In the genomic region with DNA sequence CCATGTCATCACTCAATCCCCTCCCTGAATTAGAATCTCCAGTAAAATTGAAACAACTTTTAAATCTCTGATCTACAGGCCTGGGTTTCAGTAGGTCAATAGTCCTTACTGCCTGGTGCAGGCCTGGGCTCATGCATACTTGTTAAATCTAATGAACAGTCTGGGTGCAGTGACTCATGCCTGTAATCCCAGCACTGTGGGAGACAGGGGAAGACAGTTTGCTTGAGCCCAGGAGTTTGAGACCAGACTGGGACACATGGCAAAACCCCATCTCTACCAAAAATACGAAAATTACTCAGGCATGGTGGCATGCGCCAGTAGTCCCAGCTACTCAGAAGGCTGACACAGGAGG, we compare ENCODE assay signal across 15 cellular contexts.
DNase-seq lines count a peak whose midpoint lies in the region; ATAC-seq, FAIRE-seq and TF ChIP-seq lines count a peak whose summit lies in the region.
"Had no signal": no experiment of that assay in that cellular context is flagged by ENCODE, and none has a peak within 500 bp of the region (broad histone marks: within the 10 kb centered on the region; RNA-seq: fewer than 3 reads in every experiment).

No MANE protein-coding gene starts in this region.

- no peaks in the 10 kb centered on the region for H3K79me2 ChIP-seq in fibroblast of lung (ENCODE audit: control insufficient read depth, insufficient read depth, low read length)
- no peaks in the 10 kb centered on the region for H3K79me2 ChIP-seq in smooth muscle cell (ENCODE audit: low read depth)
- no peaks in the 10 kb centered on the region for H3K79me2 ChIP-seq in PC-9 (ENCODE audit: low read depth)

- no peaks in the 10 kb centered on the region for H4K20me1 ChIP-seq in fibroblast of lung (ENCODE audit: control insufficient read depth, extremely low read depth, insufficient read depth, low read length)
- H4K20me1 ChIP-seq in smooth muscle cell (ENCODE audit: low read depth), result no peaks in the 10 kb centered on the region
- H4K20me1 ChIP-seq in PC-9 (ENCODE audit: insufficient read depth), result no peaks in the 10 kb centered on the region

- H3K4me3 ChIP-seq in SJSA1 (no peak overlapping the region), fibroblast of lung (replicated peaks in 1 of 4; ENCODE audit: control extremely low read depth in 1 of 4, insufficient read depth in 1 of 4, low read depth in 3 of 4, low read length in 4 of 4) (no peak overlapping the region), smooth muscle cell (no peak overlapping the region), PC-9 (no peak overlapping the region), left ventricle myocardium inferior (no peak overlapping the region)

- no peaks in the 10 kb centered on the region for H3K9me2 ChIP-seq in PC-9 (ENCODE audit: insufficient read depth)

- POLR2A ChIA-PET in PC-9 (lab: Charles Lee; ENCODE audit: unreplicated experiment), result no interaction called here

- H2AFZ ChIP-seq in fibroblast of lung (ENCODE audit: low read length), result no peak overlapping the region
- H2AFZ ChIP-seq in smooth muscle cell (ENCODE audit: low read depth), result no peak overlapping the region
- H2AFZ ChIP-seq in PC-9, result no peak overlapping the region

- CTCF ChIA-PET in PC-9 (lab: Charles Lee), result no interaction called here

- no peaks in the 10 kb centered on the region for H3K27me3 ChIP-seq in SJSA1 (replicated peaks)
- H3K27me3 ChIP-seq in fibroblast of lung (ENCODE audit: control insufficient read depth, insufficient read depth, low read length), result no peaks in the 10 kb centered on the region
- H3K27me3 ChIP-seq in smooth muscle cell (ENCODE audit: low read depth), result no peaks in the 10 kb centered on the region
- no peaks in the 10 kb centered on the region for H3K27me3 ChIP-seq in PC-9 (ENCODE audit: insufficient read depth, low read depth)
- H3K27me3 ChIP-seq in left ventricle myocardium inferior (ENCODE audit: low read depth), result no peaks in the 10 kb centered on the region

- intact Hi-C loops in PC-9 (cut with micrococcal nuclease; ENCODE audit: unreplicated experiment), result no loop called here
- intact Hi-C loops in left ventricle myocardium inferior (cut with micrococcal nuclease), result no loop called here

- no peak for TF ChIP-seq POLR2A in H54 (IDR thresholded peaks at IDR 0.05; ENCODE audit: low read depth, low read length)

- H3K4me1 ChIP-seq in SJSA1 (replicated peaks), result peaks cover 31% of the 10 kb centered on the region
- peaks cover 2% of the 10 kb centered on the region for H3K4me1 ChIP-seq in fibroblast of lung (ENCODE audit: control insufficient read depth, extremely low read depth, insufficient read depth, low read length)
- H3K4me1 ChIP-seq in smooth muscle cell (ENCODE audit: low read depth), result peaks cover 24% of the 10 kb centered on the region
- no peaks in the 10 kb centered on the region for H3K4me1 ChIP-seq in PC-9 (replicated peaks; ENCODE audit: insufficient read depth)
- peaks cover 10% of the 10 kb centered on the region for H3K4me1 ChIP-seq in left ventricle myocardium inferior

- H3K9me3 ChIP-seq in SJSA1 (replicated peaks), result no peaks in the 10 kb centered on the region
- H3K9me3 ChIP-seq in fibroblast of lung (ENCODE audit: control insufficient read depth, insufficient read depth, low read depth, low read length), result no peaks in the 10 kb centered on the region
- no peaks in the 10 kb centered on the region for H3K9me3 ChIP-seq in smooth muscle cell (replicated peaks; ENCODE audit: low read depth)
- H3K9me3 ChIP-seq in PC-9 (ENCODE audit: insufficient read depth, low read depth), result no peaks in the 10 kb centered on the region
- H3K9me3 ChIP-seq in left ventricle myocardium inferior (replicated peaks), result no peaks in the 10 kb centered on the region

- H3K27ac ChIP-seq in SJSA1 (peak overlapping the region; percentile 91), fibroblast of lung (ENCODE audit: insufficient read depth, low read length) (no peak overlapping the region), smooth muscle cell (ENCODE audit: low read depth) (peak overlapping the region; percentile 91), PC-9 (no peak overlapping the region), left ventricle myocardium inferior (replicated peaks) (no peak overlapping the region)
- H3K27ac ChIP-seq: WERI-Rb-1 had no signal

- H3K4me2 ChIP-seq in fibroblast of lung (ENCODE audit: extremely low read depth, insufficient read depth, low read length) (no peak overlapping the region), smooth muscle cell (peak overlapping the region; percentile 53), PC-9 (no peak overlapping the region)

- DNase-seq in H54 (ENCODE audit: insufficient read length, low spot score) (no peak), SJSA1 (ENCODE audit: low read depth in 1 of 2, low spot score in 2 of 2) (peak; percentile 63 to 67), fibroblast of lung (ENCODE audit: low read depth in 2 of 2) (peak; percentile 35 to 49), smooth muscle cell (lab: John Stamatoyannopoulos, UW; ENCODE audit: unreplicated experiment) (no peak), PC-9 (no peak), left ventricle myocardium inferior (no peak)
- DNase-seq: activated naive CD4-positive, alpha-beta T cell; CD4-positive, alpha-beta T cell; DMS79 treated with DMSO at 0.1 percent for 48 hours; GOT3; NCI-H1417 treated with DMSO at 0.1 percent for 48 hours; NCI-H345; stimulated activated naive CD8-positive, alpha-beta T cell treated with anti-CD3 and anti-CD28 coated beads, Interleukin-15, amount 100 ng/mL, for 72 hours; WERI-Rb-1 had no signal

- TF ChIP-seq CTCF in fibroblast of lung (conservative IDR thresholded peaks at IDR 0.05 in 1 of 2, IDR thresholded peaks at IDR 0.05 in 1 of 2; ENCODE audit: low read depth in 1 of 2, low read length in 2 of 2), result no peak
- TF ChIP-seq CTCF in smooth muscle cell (IDR thresholded peaks at IDR 0.05; ENCODE audit: borderline replicate concordance, insufficient read depth, poor library complexity, severe bottlenecking), result no peak
- TF ChIP-seq CTCF in PC-9 (conservative IDR thresholded peaks at IDR 0.05), result no peak
- TF ChIP-seq CTCF in left ventricle myocardium inferior (IDR thresholded peaks at IDR 0.05; ENCODE audit: borderline replicate concordance), result no peak

- H3F3A ChIP-seq in smooth muscle cell (ENCODE audit: low read depth) (peaks cover 15% of the 10 kb centered on the region), PC-9 (ENCODE audit: insufficient read depth, low read depth) (no peaks in the 10 kb centered on the region)

- H3K36me3 ChIP-seq in SJSA1, result no peaks in the 10 kb centered on the region
- H3K36me3 ChIP-seq in fibroblast of lung (ENCODE audit: control insufficient read depth, insufficient read depth, low read length), result no peaks in the 10 kb centered on the region
- H3K36me3 ChIP-seq in smooth muscle cell (ENCODE audit: low read depth), result no peaks in the 10 kb centered on the region
- H3K36me3 ChIP-seq in PC-9 (ENCODE audit: low read depth), result no peaks in the 10 kb centered on the region
- no peaks in the 10 kb centered on the region for H3K36me3 ChIP-seq in left ventricle myocardium inferior
- H3K36me3 ChIP-seq: WERI-Rb-1 had no signal

- ATAC-seq in HG03442 (IDR thresholded peaks at IDR 0.05; ENCODE audit: unreplicated experiment), result no peak
- ATAC-seq: stimulated activated naive CD8-positive, alpha-beta T cell treated with anti-CD3 and anti-CD28 coated beads, Interleukin-15, amount 100 ng/mL, for 72 hours had no signal

- no peak overlapping the region for H3K9ac ChIP-seq in fibroblast of lung (ENCODE audit: insufficient read depth, low read length)
- H3K9ac ChIP-seq in smooth muscle cell (ENCODE audit: low read depth), result peak overlapping the region; percentile 61

- 22% methylated on average over 2 of the region's 2 CpGs for WGBS in smooth muscle cell (ENCODE audit: low lambda C conversion rate)

- peak; percentile 57 for FAIRE-seq in H54 (lab: Jason Lieb, UNC)

- BruUV-seq in PC-9 (replicated peaks; lab: Mats Ljungman, UMichigan), result no TSS peak

Comparison
In these comparisons a context has a peak if more than half of its experiments do, and no peak if none do; other contexts are left out.
1. DNase-seq: peak in SJSA1 (2 of 2) and fibroblast of lung (2 of 2); none in H54 (single experiment), smooth muscle cell (single experiment), PC-9 (0 of 2) and left ventricle myocardium inferior (single experiment).
2. H3K27ac ChIP-seq: peak in SJSA1 (single experiment) and smooth muscle cell (single experiment); none in fibroblast of lung (single experiment), PC-9 (single experiment) and left ventricle myocardium inferior (single experiment).